In the genomic region with DNA sequence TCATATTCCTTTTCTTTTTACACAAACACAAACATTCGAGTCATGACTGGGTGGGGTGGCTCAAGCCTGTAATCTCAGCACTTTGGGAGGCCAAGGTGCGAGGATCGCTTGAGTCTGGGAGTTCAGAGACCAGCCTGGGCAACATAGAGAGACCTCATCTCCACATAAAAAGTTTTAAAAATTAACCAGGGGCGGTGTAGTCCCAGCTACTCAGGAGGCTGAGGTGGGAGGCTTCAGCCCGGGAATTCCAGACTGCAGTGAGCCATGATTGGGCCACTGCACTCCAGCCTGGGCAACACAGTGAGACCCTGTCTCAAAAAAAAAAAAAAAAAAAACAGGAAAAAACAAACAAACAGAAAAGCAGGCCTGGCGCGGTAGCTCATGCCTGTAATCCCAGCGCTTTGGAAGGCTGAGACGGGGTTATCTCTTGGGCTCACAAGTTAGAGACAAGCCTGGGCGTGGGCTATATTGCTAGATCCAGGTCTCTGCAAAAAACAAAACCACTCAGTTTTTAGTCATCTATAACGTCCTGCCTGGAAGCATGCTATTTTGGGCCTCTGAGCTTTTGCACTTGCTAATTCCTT, we compare ENCODE assay signal across 8 cellular contexts. TPM values are rescaled to one million over a fixed set of nuclear protein-coding genes. Genes with fewer than 3 reads are reported as not detected.
DNase-seq lines count a peak whose midpoint lies in the region; ATAC-seq and TF ChIP-seq lines count a peak whose summit lies in the region.

No MANE protein-coding gene starts in this region.

- peaks cover 18% of the 10 kb centered on the region for H3K4me1 Mint-ChIP-seq in T-helper 1 cell treated with Interleukin-12 subunit alpha and Interleukin-12 subunit beta and Interleukin-4 antibody, amounts not matched to agents 30 μg/mL and 1 μg/mL, for 36 hours (ENCODE audit: low read depth)

- peaks cover 26% of the 10 kb centered on the region for H3K36me3 Mint-ChIP-seq in T-helper 1 cell treated with Interleukin-12 subunit alpha and Interleukin-12 subunit beta and Interleukin-4 antibody, amounts not matched to agents 30 μg/mL and 1 μg/mL, for 36 hours (ENCODE audit: low read depth)

- peak overlapping the region; percentile 89 for H3K4me3 Mint-ChIP-seq in T-helper 1 cell treated with Interleukin-12 subunit alpha and Interleukin-12 subunit beta and Interleukin-4 antibody, amounts not matched to agents 30 μg/mL and 1 μg/mL, for 36 hours

- peak overlapping the region; percentile 91 for H3K27ac Mint-ChIP-seq in T-helper 1 cell treated with Interleukin-12 subunit alpha and Interleukin-12 subunit beta and Interleukin-4 antibody, amounts not matched to agents 30 μg/mL and 1 μg/mL, for 36 hours

- intact Hi-C loops in adrenal gland (cut with DNase I), result no loop called here
- intact Hi-C loops in left lung (cut with DNase I), result no loop called here

- TF ChIP-seq CTCF in adrenal gland (IDR thresholded peaks at IDR 0.05), result no peak
- no peak for TF ChIP-seq CTCF in left lung (IDR thresholded peaks at IDR 0.05)
- no peak for TF ChIP-seq CTCF in thoracic aorta (IDR thresholded peaks at IDR 0.05)

- H3K27me3 Mint-ChIP-seq in T-helper 1 cell treated with Interleukin-12 subunit alpha and Interleukin-12 subunit beta and Interleukin-4 antibody, amounts not matched to agents 30 μg/mL and 1 μg/mL, for 36 hours (ENCODE audit: low read depth), result no peaks in the 10 kb centered on the region

- H3K4me1 ChIP-seq in adrenal gland (replicated peaks in 1 of 2), result peaks cover 0 to 10% of the 10 kb centered on the region in 2 donors
- peaks cover 7 to 19% of the 10 kb centered on the region in 2 donors for H3K4me1 ChIP-seq in left lung
- peaks cover 11 to 20% of the 10 kb centered on the region in 2 donors for H3K4me1 ChIP-seq in thoracic aorta (ENCODE audit: control insufficient read depth in 1 of 2, low read depth in 2 of 2)

- H3K27ac ChIP-seq in adrenal gland (peak overlapping the region; percentile 3 to 87 (median 69)), left lung (peak overlapping the region; percentile 64 to 85), thoracic aorta (peak overlapping the region; percentile 85 to 88)

- no peak for DNase-seq in T-helper 1 cell
- DNase-seq in adrenal gland, result no peak
- no peak for DNase-seq in left lung
- DNase-seq in thoracic aorta (ENCODE audit: low spot score), result no peak
- no peak for DNase-seq in foreskin melanocyte
- DNase-seq in NCI-H524 treated with DMSO at 0.1 percent for 48 hours (lab: John Stamatoyannopoulos, UW), result no peak

- H3K9me3 Mint-ChIP-seq in T-helper 1 cell treated with Interleukin-12 subunit alpha and Interleukin-12 subunit beta and Interleukin-4 antibody, amounts not matched to agents 30 μg/mL and 1 μg/mL, for 36 hours, result no peaks in the 10 kb centered on the region

- ATAC-seq in left lung (no peak), thoracic aorta (ENCODE audit: insufficient number of reproducible peaks, low FRiP score, low read depth) (no peak), GM18505 (IDR thresholded peaks at IDR 0.05; ENCODE audit: unreplicated experiment) (no peak)

- no peak for TF ChIP-seq POLR2A in adrenal gland (IDR thresholded peaks at IDR 0.05)
- no peak for TF ChIP-seq POLR2A in GM18505 (IDR thresholded peaks at IDR 0.05; ENCODE audit: borderline replicate concordance, extremely low read depth, insufficient read depth, insufficient read length)

- WGBS in adrenal gland, 4 donors, result 51 to 56% (median 53%) methylated on average over 11 of the region's 11 CpGs

- H3K4me3 ChIP-seq in adrenal gland, result peak overlapping the region in 2 of 4 donors; percentile 82 to 84
- H3K4me3 ChIP-seq in left lung, result peak overlapping the region; percentile 99
- peak overlapping the region; percentile 86 for H3K4me3 ChIP-seq in thoracic aorta

- no peaks in the 10 kb centered on the region for H3K36me3 ChIP-seq in adrenal gland (replicated peaks in 1 of 2)
- peaks cover 0 to 6% of the 10 kb centered on the region in 2 donors for H3K36me3 ChIP-seq in left lung
- H3K36me3 ChIP-seq in thoracic aorta, result peaks cover 4% of the 10 kb centered on the region

- H3K9me3 ChIP-seq in adrenal gland (replicated peaks in 1 of 3) (no peaks in the 10 kb centered on the region), left lung (no peaks in the 10 kb centered on the region), thoracic aorta (no peaks in the 10 kb centered on the region)

- no peaks in the 10 kb centered on the region for H3K27me3 ChIP-seq in adrenal gland
- no peaks in the 10 kb centered on the region for H3K27me3 ChIP-seq in left lung
- no peaks in the 10 kb centered on the region for H3K27me3 ChIP-seq in thoracic aorta (replicated peaks; ENCODE audit: insufficient read depth)

RNA-seq across cellular contexts. Expression of a gene that starts 0.6 kb away (rescaled TPM):
- total RNA-seq in adrenal gland, result 10 to 100 TPM; 18.1 to 79.0 (median 58.0) TPM
- 10 to 100 TPM; 21.5 to 61.3 (median 41.0) TPM for polyA plus RNA-seq in adrenal gland
- total RNA-seq in left lung, result 100 to 1,000 TPM; 130 to 141 TPM
- 100 to 1,000 TPM in 1 of 2 donors, 10 to 100 TPM in 1; 53.1 to 104 TPM for total RNA-seq in thoracic aorta

RNA-seq across cellular contexts. Expression of a gene that starts 11.0 kb away (rescaled TPM):
- over 10,000 TPM in 1 of 8 donors, 1,000 to 10,000 TPM in 7; 3,284 to 11,726 (median 4,214) TPM for total RNA-seq in adrenal gland
- polyA plus RNA-seq in adrenal gland, result 1,000 to 10,000 TPM; 2,288 to 7,123 (median 4,274) TPM
- 1,000 to 10,000 TPM; 8,739 to 9,329 TPM for total RNA-seq in left lung
- total RNA-seq in thoracic aorta, result 1,000 to 10,000 TPM; 3,403 to 7,108 TPM

RNA-seq across cellular contexts. Expression of a gene that starts 20.6 kb away (rescaled TPM):
- total RNA-seq in adrenal gland (under 1 TPM in 3 of 8 donors, not detected in 5; 0.29 to 0.56 (median 0.38) TPM), left lung (1 to 10 TPM; 3.3 to 4.1 TPM), thoracic aorta (1 to 10 TPM in 1 of 2 donors, not detected in 1; 3.7 TPM)
- polyA plus RNA-seq in adrenal gland, result 1 to 10 TPM in 1 of 3 donors, under 1 TPM in 2; 0.27 to 2.8 (median 0.47) TPM

RNA-seq across cellular contexts. Expression of a gene that starts 39.0 kb away (rescaled TPM):
- 10 to 100 TPM; 23.7 to 63.9 (median 39.5) TPM for total RNA-seq in adrenal gland
- polyA plus RNA-seq in adrenal gland, result 10 to 100 TPM; 35.2 to 45.9 (median 37.7) TPM
- total RNA-seq in left lung, result 10 to 100 TPM; 42.5 to 49.0 TPM
- total RNA-seq in thoracic aorta, result 10 to 100 TPM; 30.1 to 44.4 TPM

RNA-seq across cellular contexts. Expression of a gene that starts 39.6 kb away (rescaled TPM):
- 100 to 1,000 TPM in 1 of 8 donors, 10 to 100 TPM in 7; 45.4 to 143 (median 75.6) TPM for total RNA-seq in adrenal gland
- polyA plus RNA-seq in adrenal gland, result 10 to 100 TPM; 41.3 to 93.3 (median 70.7) TPM
- total RNA-seq in left lung, result 10 to 100 TPM; 46.6 to 66.6 TPM
- total RNA-seq in thoracic aorta, result 10 to 100 TPM; 51.6 to 52.3 TPM
